ENCODE assay signal across 2 cellular contexts in genomic region chr5:172303996-172304335, GRCh38.
TF ChIP-seq lines count a peak whose summit lies in the region.

No MANE protein-coding gene starts in this region.

TF ChIP-seq in IMR-90, 13 proteins besides CTCF, POLR2A, EP300 and RAD21:
- TF ChIP-seq CHD1 (IDR thresholded peaks at IDR 0.05; ENCODE audit: low read depth, low read length) (no peak), SMC3 (IDR thresholded peaks at IDR 0.05; ENCODE audit: low read depth, low read length) (no peak), NFE2L2 (IDR thresholded peaks at IDR 0.05; ENCODE audit: low read depth, low read length) (no peak), CEBPB (IDR thresholded peaks at IDR 0.05; ENCODE audit: low read depth, low read length) (no peak), RFX5 (IDR thresholded peaks at IDR 0.05; ENCODE audit: low read depth, low read length) (no peak), RCOR1 (IDR thresholded peaks at IDR 0.05; ENCODE audit: insufficient replicate concordance, low read length) (no peak), MXI1 (IDR thresholded peaks at IDR 0.05; ENCODE audit: borderline replicate concordance, low read depth, low read length) (no peak), MAZ (IDR thresholded peaks at IDR 0.05; ENCODE audit: borderline replicate concordance, low read depth, low read length) (no peak), FOS (IDR thresholded peaks at IDR 0.05; ENCODE audit: low read depth, low read length) (no peak), BHLHE40 (IDR thresholded peaks at IDR 0.05; ENCODE audit: low read depth, low read length) (no peak)
- TF ChIP-seq, protein P1, sequence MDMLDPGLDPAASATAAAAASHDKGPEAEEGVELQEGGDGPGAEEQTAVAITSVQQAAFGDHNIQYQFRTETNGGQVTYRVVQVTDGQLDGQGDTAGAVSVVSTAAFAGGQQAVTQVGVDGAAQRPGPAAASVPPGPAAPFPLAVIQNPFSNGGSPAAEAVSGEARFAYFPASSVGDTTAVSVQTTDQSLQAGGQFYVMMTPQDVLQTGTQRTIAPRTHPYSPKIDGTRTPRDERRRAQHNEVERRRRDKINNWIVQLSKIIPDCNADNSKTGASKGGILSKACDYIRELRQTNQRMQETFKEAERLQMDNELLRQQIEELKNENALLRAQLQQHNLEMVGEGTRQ (IDR thresholded peaks at IDR 0.05; ENCODE audit: low read depth, low read length) = no peak

TF ChIP-seq in GM12878, 131 proteins besides CTCF, POLR2A, EP300 and RAD21:
- TF ChIP-seq RCOR1 (conservative IDR thresholded peaks at IDR 0.05; ENCODE audit: low read depth, low read length) = no peak
- TF ChIP-seq ZBED1 (IDR thresholded peaks at IDR 0.05; ENCODE audit: borderline replicate concordance) = peak; percentile 69; the same call in 1 of the 2 replicates
- no peak for TF ChIP-seq ZBTB40 (IDR thresholded peaks at IDR 0.05; ENCODE audit: borderline replicate concordance)
- no peak for TF ChIP-seq EGR1 (IDR thresholded peaks at IDR 0.05; ENCODE audit: borderline replicate concordance in 1 of 2, low read depth in 2 of 2, low read length in 2 of 2)
- TF ChIP-seq SMAD5 (IDR thresholded peaks at IDR 0.05; ENCODE audit: low read depth) = peak; percentile 55; the same call in 1 of the 2 replicates
- no peak for TF ChIP-seq BRCA1 (IDR thresholded peaks at IDR 0.05; ENCODE audit: low read depth, low read length)
- no peak for TF ChIP-seq CREB1 (IDR thresholded peaks at IDR 0.05; ENCODE audit: low read depth)
- TF ChIP-seq, protein P2, sequence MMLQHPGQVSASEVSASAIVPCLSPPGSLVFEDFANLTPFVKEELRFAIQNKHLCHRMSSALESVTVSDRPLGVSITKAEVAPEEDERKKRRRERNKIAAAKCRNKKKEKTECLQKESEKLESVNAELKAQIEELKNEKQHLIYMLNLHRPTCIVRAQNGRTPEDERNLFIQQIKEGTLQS (IDR thresholded peaks at IDR 0.05; ENCODE audit: borderline replicate concordance, extremely low read depth, low read depth, low read length) = no peak
- TF ChIP-seq SMC3 (IDR thresholded peaks at IDR 0.05; ENCODE audit: borderline replicate concordance, low read length) = no peak
